ENCODE assay signal across 1 cellular context in genomic region chr1:36981771-36982622, GRCh38.
TF ChIP-seq lines count a peak whose summit lies in the region.

No MANE protein-coding gene starts in this region.

TF ChIP-seq in GM23338, 12 proteins besides CTCF, POLR2A, EP300 and RAD21 (continued from another document):
- TF ChIP-seq ZNF462 (CRISPR knock-in tag; IDR thresholded peaks at IDR 0.05), result no peak
- TF ChIP-seq EZH2 (IDR thresholded peaks at IDR 0.05; ENCODE audit: low read depth, unreplicated experiment), result no peak
- TF ChIP-seq NANOG (IDR thresholded peaks at IDR 0.05; ENCODE audit: borderline replicate concordance), result no peak
- TF ChIP-seq POLR2AphosphoS5 (IDR thresholded peaks at IDR 0.05; ENCODE audit: low read depth), result no peak
- TF ChIP-seq CREB1 (CRISPR knock-in tag; IDR thresholded peaks at IDR 0.05; ENCODE audit: low read depth), result no peak
